In genomic region chr14:104882325-104882973, GRCh38 we compare ENCODE assay signal across 1 cellular context.
TF ChIP-seq lines count a peak whose summit lies in the region.

No MANE protein-coding gene starts in this region.

TF ChIP-seq in GM12878, 131 proteins besides CTCF, POLR2A, EP300 and RAD21:
- TF ChIP-seq MYB (IDR thresholded peaks at IDR 0.05; ENCODE audit: borderline replicate concordance, low read depth, low read length) (no peak), SREBF2 (IDR thresholded peaks at IDR 0.05; ENCODE audit: low read length) (no peak), NR2F1 (conservative IDR thresholded peaks at IDR 0.05) (no peak), E2F8 (IDR thresholded peaks at IDR 0.05; ENCODE audit: low read depth, partially characterized antibody) (no peak), CHD2 (IDR thresholded peaks at IDR 0.05; ENCODE audit: borderline replicate concordance, low read depth, low read length) (no peak), KLF5 (IDR thresholded peaks at IDR 0.05; ENCODE audit: partially characterized antibody) (no peak), IRF3 (IDR thresholded peaks at IDR 0.05) (no peak), CREM (IDR thresholded peaks at IDR 0.05; ENCODE audit: low read depth) (no peak), DPF2 (IDR thresholded peaks at IDR 0.05) (no peak), SP1 (IDR thresholded peaks at IDR 0.05; ENCODE audit: low read depth, low read length) (no peak), ZSCAN29 (IDR thresholded peaks at IDR 0.05) (no peak), NFXL1 (IDR thresholded peaks at IDR 0.05; ENCODE audit: borderline replicate concordance) (no peak), ASH2L (IDR thresholded peaks at IDR 0.05; ENCODE audit: borderline replicate concordance, low read depth) (no peak), CBX5 (IDR thresholded peaks at IDR 0.05; ENCODE audit: low read depth) (no peak), CHD1 (IDR thresholded peaks at IDR 0.05; ENCODE audit: low read depth, low read length) (no peak), JUND (IDR thresholded peaks at IDR 0.05; ENCODE audit: low read depth, low read length) (no peak)
- TF ChIP-seq, protein P1, sequence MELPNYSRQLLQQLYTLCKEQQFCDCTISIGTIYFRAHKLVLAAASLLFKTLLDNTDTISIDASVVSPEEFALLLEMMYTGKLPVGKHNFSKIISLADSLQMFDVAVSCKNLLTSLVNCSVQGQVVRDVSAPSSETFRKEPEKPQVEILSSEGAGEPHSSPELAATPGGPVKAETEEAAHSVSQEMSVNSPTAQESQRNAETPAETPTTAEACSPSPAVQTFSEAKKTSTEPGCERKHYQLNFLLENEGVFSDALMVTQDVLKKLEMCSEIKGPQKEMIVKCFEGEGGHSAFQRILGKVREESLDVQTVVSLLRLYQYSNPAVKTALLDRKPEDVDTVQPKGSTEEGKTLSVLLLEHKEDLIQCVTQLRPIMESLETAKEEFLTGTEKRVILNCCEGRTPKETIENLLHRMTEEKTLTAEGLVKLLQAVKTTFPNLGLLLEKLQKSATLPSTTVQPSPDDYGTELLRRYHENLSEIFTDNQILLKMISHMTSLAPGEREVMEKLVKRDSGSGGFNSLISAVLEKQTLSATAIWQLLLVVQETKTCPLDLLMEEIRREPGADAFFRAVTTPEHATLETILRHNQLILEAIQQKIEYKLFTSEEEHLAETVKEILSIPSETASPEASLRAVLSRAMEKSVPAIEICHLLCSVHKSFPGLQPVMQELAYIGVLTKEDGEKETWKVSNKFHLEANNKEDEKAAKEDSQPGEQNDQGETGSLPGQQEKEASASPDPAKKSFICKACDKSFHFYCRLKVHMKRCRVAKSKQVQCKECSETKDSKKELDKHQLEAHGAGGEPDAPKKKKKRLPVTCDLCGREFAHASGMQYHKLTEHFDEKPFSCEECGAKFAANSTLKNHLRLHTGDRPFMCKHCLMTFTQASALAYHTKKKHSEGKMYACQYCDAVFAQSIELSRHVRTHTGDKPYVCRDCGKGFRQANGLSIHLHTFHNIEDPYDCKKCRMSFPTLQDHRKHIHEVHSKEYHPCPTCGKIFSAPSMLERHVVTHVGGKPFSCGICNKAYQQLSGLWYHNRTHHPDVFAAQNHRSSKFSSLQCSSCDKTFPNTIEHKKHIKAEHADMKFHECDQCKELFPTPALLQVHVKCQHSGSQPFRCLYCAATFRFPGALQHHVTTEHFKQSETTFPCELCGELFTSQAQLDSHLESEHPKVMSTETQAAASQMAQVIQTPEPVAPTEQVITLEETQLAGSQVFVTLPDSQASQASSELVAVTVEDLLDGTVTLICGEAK (IDR thresholded peaks at IDR 0.05; ENCODE audit: borderline replicate concordance): no peak
